1 cellular context compared by ENCODE assay signal in genomic region chr20:25525857-25526256, GRCh38.
TF ChIP-seq lines count a peak whose summit lies in the region.

No MANE protein-coding gene starts in this region.

TF ChIP-seq in HepG2, 621 proteins besides CTCF, POLR2A, EP300 and RAD21 (continued from another document and continues in another):
- TF ChIP-seq SALL1 (CRISPR knock-in tag; IDR thresholded peaks at IDR 0.05) (peak; percentile 61; the same call in 1 of the 2 replicates), ZBTB7A (CRISPR knock-in tag; IDR thresholded peaks at IDR 0.05) (0 out of 2 replicates have a peak, but pooled peaks have one; percentile 28), NKX3-1 (CRISPR knock-in tag; IDR thresholded peaks at IDR 0.05) (no peak), HNF4G (IDR thresholded peaks at IDR 0.05; ENCODE audit: borderline replicate concordance, low read depth, low read length) (peak; percentile 88), HNF4G (CRISPR knock-in tag; IDR thresholded peaks at IDR 0.05; ENCODE audit: borderline replicate concordance, low read depth) (0 out of 2 replicates have a peak, but pooled peaks have one; percentile 67), ZBTB42 (CRISPR knock-in tag; IDR thresholded peaks at IDR 0.05) (no peak), CCAR2 (optimal IDR thresholded peaks at IDR 0.05; ENCODE audit: low read depth, low read length) (no peak), SIN3A (IDR thresholded peaks at IDR 0.05; ENCODE audit: borderline replicate concordance, low read depth, low read length) (no peak), NFE2 (CRISPR knock-in tag; IDR thresholded peaks at IDR 0.05) (no peak), STAG1 (CRISPR knock-in tag; IDR thresholded peaks at IDR 0.05) (no peak), ZNF609 (CRISPR knock-in tag; IDR thresholded peaks at IDR 0.05; ENCODE audit: borderline replicate concordance) (0 out of 2 replicates have a peak, but pooled peaks have one; percentile 19), ZNF160 (CRISPR knock-in tag; IDR thresholded peaks at IDR 0.05) (no peak), NR3C1 (CRISPR knock-in tag; IDR thresholded peaks at IDR 0.05) (no peak), MED1 (CRISPR knock-in tag; IDR thresholded peaks at IDR 0.05) (0 out of 2 replicates have a peak, but pooled peaks have one; percentile 45), CEBPZ (IDR thresholded peaks at IDR 0.05; ENCODE audit: low read length) (no peak), MLXIP (CRISPR knock-in tag; IDR thresholded peaks at IDR 0.05; ENCODE audit: borderline replicate concordance) (no peak), CREM (IDR thresholded peaks at IDR 0.05) (peak; percentile 74), CREM (CRISPR knock-in tag; IDR thresholded peaks at IDR 0.05) (no peak), BRCA1 (CRISPR knock-in tag; IDR thresholded peaks at IDR 0.05) (no peak), MEIS1 (CRISPR knock-in tag; IDR thresholded peaks at IDR 0.05; ENCODE audit: borderline replicate concordance) (no peak), TAF1 (CRISPR knock-in tag; IDR thresholded peaks at IDR 0.05) (no peak), RXRA (CRISPR knock-in tag; IDR thresholded peaks at IDR 0.05) (no peak), KLF13 (CRISPR knock-in tag; IDR thresholded peaks at IDR 0.05) (no peak), FUBP1 (CRISPR knock-in tag; IDR thresholded peaks at IDR 0.05; ENCODE audit: borderline replicate concordance) (no peak), RNF2 (conservative IDR thresholded peaks at IDR 0.05; ENCODE audit: low read depth) (no peak), ZNF570 (CRISPR knock-in tag; IDR thresholded peaks at IDR 0.05; ENCODE audit: borderline replicate concordance) (no peak), TMF1 (CRISPR knock-in tag; IDR thresholded peaks at IDR 0.05; ENCODE audit: low read depth) (no peak), RBFOX2 (IDR thresholded peaks at IDR 0.05; ENCODE audit: low read depth, low read length) (no peak), FOXA1 (IDR thresholded peaks at IDR 0.05) (no peak), FOXA1 (CRISPR knock-in tag; IDR thresholded peaks at IDR 0.05) (0 out of 2 replicates have a peak, but pooled peaks have one; percentile 13), MAZ (IDR thresholded peaks at IDR 0.05; ENCODE audit: borderline replicate concordance, low read depth, low read length) (no peak), MAZ (CRISPR knock-in tag; IDR thresholded peaks at IDR 0.05; ENCODE audit: low read depth) (no peak), ZNF451 (CRISPR knock-in tag; IDR thresholded peaks at IDR 0.05) (no peak), HMG20A (CRISPR knock-in tag; IDR thresholded peaks at IDR 0.05; ENCODE audit: borderline replicate concordance) (peak; percentile 84), ZNF256 (CRISPR knock-in tag; conservative IDR thresholded peaks at IDR 0.05) (no peak), AGO1 (IDR thresholded peaks at IDR 0.05; ENCODE audit: low read depth, low read length, poor library complexity, severe bottlenecking) (no peak), ZNF879 (CRISPR knock-in tag; IDR thresholded peaks at IDR 0.05) (no peak), PRPF4 (IDR thresholded peaks at IDR 0.05; ENCODE audit: low read depth, low read length, poor library complexity, severe bottlenecking) (no peak), ZUFSP (CRISPR knock-in tag; IDR thresholded peaks at IDR 0.05; ENCODE audit: borderline replicate concordance) (no peak), HES4 (CRISPR knock-in tag; IDR thresholded peaks at IDR 0.05; ENCODE audit: borderline replicate concordance) (no peak), JUNB (CRISPR knock-in tag; IDR thresholded peaks at IDR 0.05; ENCODE audit: borderline replicate concordance) (no peak)
- TF ChIP-seq, protein P1, sequence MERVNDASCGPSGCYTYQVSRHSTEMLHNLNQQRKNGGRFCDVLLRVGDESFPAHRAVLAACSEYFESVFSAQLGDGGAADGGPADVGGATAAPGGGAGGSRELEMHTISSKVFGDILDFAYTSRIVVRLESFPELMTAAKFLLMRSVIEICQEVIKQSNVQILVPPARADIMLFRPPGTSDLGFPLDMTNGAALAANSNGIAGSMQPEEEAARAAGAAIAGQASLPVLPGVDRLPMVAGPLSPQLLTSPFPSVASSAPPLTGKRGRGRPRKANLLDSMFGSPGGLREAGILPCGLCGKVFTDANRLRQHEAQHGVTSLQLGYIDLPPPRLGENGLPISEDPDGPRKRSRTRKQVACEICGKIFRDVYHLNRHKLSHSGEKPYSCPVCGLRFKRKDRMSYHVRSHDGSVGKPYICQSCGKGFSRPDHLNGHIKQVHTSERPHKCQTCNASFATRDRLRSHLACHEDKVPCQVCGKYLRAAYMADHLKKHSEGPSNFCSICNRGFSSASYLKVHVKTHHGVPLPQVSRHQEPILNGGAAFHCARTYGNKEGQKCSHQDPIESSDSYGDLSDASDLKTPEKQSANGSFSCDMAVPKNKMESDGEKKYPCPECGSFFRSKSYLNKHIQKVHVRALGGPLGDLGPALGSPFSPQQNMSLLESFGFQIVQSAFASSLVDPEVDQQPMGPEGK (CRISPR knock-in tag; IDR thresholded peaks at IDR 0.05) = no peak
- TF ChIP-seq, protein P2, sequence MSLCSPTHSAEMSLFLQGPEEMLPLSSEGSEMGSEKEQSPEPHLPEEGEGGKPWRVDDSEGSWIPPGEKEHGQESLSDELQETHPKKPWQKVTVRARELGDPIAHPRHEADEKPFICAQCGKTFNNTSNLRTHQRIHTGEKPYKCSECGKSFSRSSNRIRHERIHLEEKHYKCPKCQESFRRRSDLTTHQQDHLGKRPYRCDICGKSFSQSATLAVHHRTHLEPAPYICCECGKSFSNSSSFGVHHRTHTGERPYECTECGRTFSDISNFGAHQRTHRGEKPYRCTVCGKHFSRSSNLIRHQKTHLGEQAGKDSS (CRISPR knock-in tag; IDR thresholded peaks at IDR 0.05; ENCODE audit: borderline replicate concordance, low read depth) = peak; percentile 71; the same call in 1 of the 2 replicates
- TF ChIP-seq, protein P3, sequence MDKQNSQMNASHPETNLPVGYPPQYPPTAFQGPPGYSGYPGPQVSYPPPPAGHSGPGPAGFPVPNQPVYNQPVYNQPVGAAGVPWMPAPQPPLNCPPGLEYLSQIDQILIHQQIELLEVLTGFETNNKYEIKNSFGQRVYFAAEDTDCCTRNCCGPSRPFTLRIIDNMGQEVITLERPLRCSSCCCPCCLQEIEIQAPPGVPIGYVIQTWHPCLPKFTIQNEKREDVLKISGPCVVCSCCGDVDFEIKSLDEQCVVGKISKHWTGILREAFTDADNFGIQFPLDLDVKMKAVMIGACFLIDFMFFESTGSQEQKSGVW (CRISPR knock-in tag; IDR thresholded peaks at IDR 0.05; ENCODE audit: borderline replicate concordance) = no peak
